In genomic region chr4:48049483-48049882, GRCh38 we compare ENCODE assay signal across 24 cellular contexts. TPM values are rescaled to one million over a fixed set of nuclear protein-coding genes. Genes with fewer than 3 reads are reported as not detected.
"Had no signal": no experiment of that assay in that cellular context is flagged by ENCODE, and none has a peak within 500 bp of the region (broad histone marks: within the 10 kb centered on the region; RNA-seq: fewer than 3 reads in every experiment).

No MANE protein-coding gene starts in this region.

- ATAC-seq: left cardiac atrium; lower lobe of right lung; natural killer cell treated with Interleukin-12 subunit alpha and Interleukin-12 subunit beta and Interleukin-15 and Interleukin-18, amount 100 ng/mL, for 72 hours; pancreas; right cardiac atrium had no signal

- FAIRE-seq: kidney, pancreas, small intestine had no signal

- H3K4me3 ChIP-seq: hepatocyte, left ventricle myocardium inferior, lower lobe of right lung, neural progenitor cell, pancreas, stomach, thoracic aorta, transverse colon had no signal

- H3K27me3 ChIP-seq: hepatocyte, neural progenitor cell, pancreas, stomach had no signal

- H3K9ac ChIP-seq: neural progenitor cell had no signal

- H3K27ac ChIP-seq: hepatocyte, left ventricle myocardium inferior, lower lobe of right lung, neural progenitor cell, pancreas, stomach, thoracic aorta, transverse colon had no signal

- DNase-seq: effector CD4-positive, alpha-beta T cell; foreskin melanocyte; head of caudate nucleus; kidney; left cardiac atrium; left ventricle myocardium inferior; lower lobe of right lung; midbrain; occipital lobe; pancreas; right cardiac atrium; small intestine; stimulated activated CD4-positive, alpha-beta T cell treated with anti-CD3 and anti-CD28 coated beads, Interleukin-12 subunit alpha, Interleukin-12 subunit beta, amount 100 ng/mL, for 4 hours; stimulated activated naive CD4-positive, alpha-beta T cell; stomach; substantia nigra; transverse colon had no signal

- H3K27ac Mint-ChIP-seq: memory B cell; natural killer cell treated with Interleukin-12 subunit alpha and Interleukin-12 subunit beta and Interleukin-15 and Interleukin-18, amount 100 ng/mL, for 72 hours; neural progenitor cell; progenitor cell of endocrine pancreas had no signal

- H3K4me3 Mint-ChIP-seq: memory B cell; natural killer cell treated with Interleukin-12 subunit alpha and Interleukin-12 subunit beta and Interleukin-15 and Interleukin-18, amount 100 ng/mL, for 72 hours; neural progenitor cell had no signal

- H3K4me2 ChIP-seq: hepatocyte, neural progenitor cell had no signal

- H2AFZ ChIP-seq: hepatocyte, neural progenitor cell had no signal

- H3K79me2 ChIP-seq: hepatocyte had no signal

- H3K4me1 ChIP-seq: neural progenitor cell had no signal

- H3K4me1 Mint-ChIP-seq: neural progenitor cell had no signal

- H3K9me3 ChIP-seq: left ventricle myocardium inferior, lower lobe of right lung, pancreas, stomach, thoracic aorta, transverse colon had no signal

- H3K9me3 Mint-ChIP-seq: memory B cell; natural killer cell treated with Interleukin-12 subunit alpha and Interleukin-12 subunit beta and Interleukin-15 and Interleukin-18, amount 100 ng/mL, for 72 hours; neural progenitor cell had no signal

- H3K36me3 ChIP-seq: left ventricle myocardium inferior, lower lobe of right lung, neural progenitor cell, pancreas, stomach, thoracic aorta, transverse colon had no signal

- H3K36me3 Mint-ChIP-seq: memory B cell, neural progenitor cell had no signal

RNA-seq across cellular contexts. Expression of gene CNGA1, which starts 33.0 kb away (rescaled TPM):
- total RNA-seq: dermis microvascular lymphatic vessel endothelial cell; left ventricle myocardium inferior; natural killer cell treated with Interleukin-12 subunit alpha and Interleukin-12 subunit beta and Interleukin-15 and Interleukin-18, amount 100 ng/mL, for 72 hours; occipital lobe had no signal
